Comparison of ENCODE assay signal across 5 cellular contexts in genomic region chr1:89429681-89430080, GRCh38.
A peak's percentile ranks its signal among the peaks of the same experiment; 100 is the strongest.
DNase-seq lines count a peak whose midpoint lies in the region; ATAC-seq, FAIRE-seq and TF ChIP-seq lines count a peak whose summit lies in the region.
"Not testable (repeated sequence)": the region's sequence is repeated elsewhere in the genome, so short reads cannot be mapped to it uniquely, and the experiment has no call there.

No MANE protein-coding gene starts in this region.

- not testable (repeated sequence) for H3K79me2 ChIP-seq in HepG2 (ENCODE audit: insufficient read depth, low read length)

- CTCF ChIA-PET in HepG2 (lab: Yijun Ruan, JAX; ENCODE audit: low intra/inter-chr PET ratio, low total read pairs): not testable (repeated sequence)

- not testable (repeated sequence) for H4K20me1 ChIP-seq in HepG2 (ENCODE audit: insufficient read depth, low read length)

- WGBS in HepG2 (ENCODE audit: low lambda C conversion rate): 0% methylated on average over 1 of the region's 4 CpGs

- H3K9ac ChIP-seq in HepG2 (ENCODE audit: insufficient read depth, low read depth, low read length): not testable (repeated sequence)

- H3K4me3 ChIP-seq in bronchial epithelial cell (ENCODE audit: low read depth, low read length); HepG2 (replicated peaks in 1 of 3; ENCODE audit: insufficient read depth in 1 of 3, low read depth in 2 of 3, low read length in 3 of 3): not testable (repeated sequence)

- BruUV-seq in HepG2 (replicated peaks; lab: Mats Ljungman, UMichigan): not testable (repeated sequence)

- POLR2A ChIA-PET in HepG2 (lab: Yijun Ruan, JAX): interaction anchor here (0.7 kb wide), 1 partner anchor 40 kb away, joined by 3 read pairs; no protein-coding TSS in a partner anchor

- not testable (repeated sequence) for H3K4me2 ChIP-seq in HepG2 (ENCODE audit: low read depth, low read length)

- not testable (repeated sequence) for H3K27me3 ChIP-seq in bronchial epithelial cell (ENCODE audit: control insufficient read depth, insufficient read depth, low read length); foreskin keratinocyte; HepG2 (ENCODE audit: control insufficient read depth in 1 of 2, insufficient read depth in 2 of 2, low read length in 2 of 2)

- H3K4me1 ChIP-seq in foreskin keratinocyte; HepG2 (ENCODE audit: insufficient read depth, low read length): not testable (repeated sequence)

- not testable (repeated sequence) for TF ChIP-seq EP300 in HepG2 (IDR thresholded peaks at IDR 0.05; ENCODE audit: low read depth in 2 of 2, low read length in 2 of 2); HepG2 (CRISPR knock-in tag; IDR thresholded peaks at IDR 0.05; ENCODE audit: borderline replicate concordance)

- TF ChIP-seq RAD21 in HepG2 (CRISPR knock-in tag; IDR thresholded peaks at IDR 0.05): not testable (repeated sequence)

- not testable (repeated sequence) for H3K36me3 ChIP-seq in bronchial epithelial cell (ENCODE audit: control insufficient read depth, insufficient read depth, low read length); HepG2 (replicated peaks in 1 of 2; ENCODE audit: control insufficient read depth in 1 of 2, insufficient read depth in 2 of 2, low read length in 2 of 2)

- in situ Hi-C loops in HepG2 (cut with HindIII; ENCODE audit: extremely low pct_ligation_motif_present, low pct_unique_long_range_greater_than_20kb): not testable (repeated sequence)

- not testable (repeated sequence) for H3K9me3 ChIP-seq in HepG2 (ENCODE audit: low read length)

- not testable (repeated sequence) for H3K27ac ChIP-seq in foreskin keratinocyte; HepG2 (ENCODE audit: extremely low read length, insufficient read depth, low read length)

- peak; percentile 68 for ATAC-seq in SK-N-SH treated with all-trans-retinoic acid at 6 μM for 48 hours
- peak; percentile 52 for ATAC-seq in foreskin keratinocyte
- not testable (repeated sequence) for ATAC-seq in HepG2

- not testable (repeated sequence) for H2AFZ ChIP-seq in HepG2 (ENCODE audit: low read length)

- not testable (repeated sequence) for TF ChIP-seq CTCF in bronchial epithelial cell (IDR thresholded peaks at IDR 0.05; ENCODE audit: insufficient read depth, low read length, severe bottlenecking); foreskin keratinocyte (conservative IDR thresholded peaks at IDR 0.05); HepG2 (CRISPR knock-in tag; IDR thresholded peaks at IDR 0.05)

- not testable (repeated sequence) for TF ChIP-seq POLR2A in HepG2 (IDR thresholded peaks at IDR 0.05; ENCODE audit: insufficient read depth in 1 of 2, low read depth in 2 of 2, low read length in 2 of 2)

- DNase-seq in HTR-8/SVneo (ENCODE audit: insufficient read length, low spot score); bronchial epithelial cell (ENCODE audit: low read depth); foreskin keratinocyte; HepG2 (ENCODE audit: low spot score): not testable (repeated sequence)

- FAIRE-seq in HTR-8/SVneo (lab: Jason Lieb, UNC) (peak; percentile 55), bronchial epithelial cell (lab: Jason Lieb, UNC) (peak; percentile 99), HepG2 (lab: Jason Lieb, UNC) (peak; percentile 4)

- intact Hi-C loops in HepG2 (cut with micrococcal nuclease; ENCODE audit: unreplicated experiment): not testable (repeated sequence)
